In the genomic region with DNA sequence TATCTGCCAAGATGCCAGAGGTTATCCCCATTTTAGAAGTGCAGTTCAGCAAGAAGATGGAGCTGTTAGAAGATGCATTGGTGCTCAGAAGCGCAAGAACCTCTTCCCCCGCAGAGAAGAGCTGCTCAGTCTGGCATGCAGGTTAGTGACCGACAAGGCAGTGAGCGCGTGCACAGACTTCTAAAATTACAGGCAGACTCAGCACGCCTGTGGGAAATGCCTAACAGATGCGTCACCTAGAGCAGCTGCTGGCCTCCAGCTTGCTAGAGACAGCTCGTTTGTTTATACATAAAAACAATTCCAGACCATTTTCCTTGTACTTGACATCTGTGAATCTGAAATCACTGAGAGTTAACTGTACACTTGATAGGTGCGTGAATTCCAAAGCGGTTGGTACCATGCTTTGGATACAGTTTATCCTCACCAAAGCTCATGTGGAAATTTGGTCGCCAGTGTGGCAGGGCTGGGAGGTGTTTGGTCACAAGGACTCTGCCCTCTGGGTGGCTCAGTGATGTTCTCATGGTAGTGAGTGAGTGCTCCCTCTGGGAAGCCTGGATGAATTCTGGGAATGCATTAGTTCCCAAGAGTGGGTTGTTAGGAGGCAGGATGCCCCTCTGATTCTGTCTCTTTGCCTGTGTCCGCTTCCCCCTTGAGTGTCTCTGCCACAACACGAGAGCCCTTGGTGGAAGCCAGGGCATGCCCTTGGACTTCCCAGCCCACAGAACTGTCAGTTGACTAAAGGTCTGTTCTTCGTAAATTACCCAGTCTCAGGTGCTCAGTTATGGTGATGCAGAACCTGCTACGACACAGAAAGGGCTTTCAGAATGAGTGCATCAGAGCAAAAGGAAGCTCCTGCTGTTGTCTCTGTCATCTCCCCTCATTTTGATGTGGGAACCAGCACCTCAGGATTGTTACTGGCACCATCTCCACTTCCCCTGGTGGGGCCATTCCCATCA, we compare ENCODE assay signal across 1 cellular context.
TF ChIP-seq lines count a peak whose summit lies in the region.

No MANE protein-coding gene starts in this region.

TF ChIP-seq in WTC11, 78 proteins besides CTCF, POLR2A, EP300 and RAD21:
- no peak for TF ChIP-seq E2F4 (CRISPR knock-in tag; IDR thresholded peaks at IDR 0.05; ENCODE audit: borderline replicate concordance, low read depth)
- TF ChIP-seq MLX (CRISPR knock-in tag; IDR thresholded peaks at IDR 0.05): no peak
- TF ChIP-seq IRF2 (CRISPR knock-in tag; IDR thresholded peaks at IDR 0.05; ENCODE audit: borderline replicate concordance, low read depth): no peak
- TF ChIP-seq, protein P1, sequence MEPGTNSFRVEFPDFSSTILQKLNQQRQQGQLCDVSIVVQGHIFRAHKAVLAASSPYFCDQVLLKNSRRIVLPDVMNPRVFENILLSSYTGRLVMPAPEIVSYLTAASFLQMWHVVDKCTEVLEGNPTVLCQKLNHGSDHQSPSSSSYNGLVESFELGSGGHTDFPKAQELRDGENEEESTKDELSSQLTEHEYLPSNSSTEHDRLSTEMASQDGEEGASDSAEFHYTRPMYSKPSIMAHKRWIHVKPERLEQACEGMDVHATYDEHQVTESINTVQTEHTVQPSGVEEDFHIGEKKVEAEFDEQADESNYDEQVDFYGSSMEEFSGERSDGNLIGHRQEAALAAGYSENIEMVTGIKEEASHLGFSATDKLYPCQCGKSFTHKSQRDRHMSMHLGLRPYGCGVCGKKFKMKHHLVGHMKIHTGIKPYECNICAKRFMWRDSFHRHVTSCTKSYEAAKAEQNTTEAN (CRISPR knock-in tag; IDR thresholded peaks at IDR 0.05): no peak
- no peak for TF ChIP-seq NFATC4 (CRISPR knock-in tag; IDR thresholded peaks at IDR 0.05)
- TF ChIP-seq E2F1 (CRISPR knock-in tag; IDR thresholded peaks at IDR 0.05): no peak
- no peak for TF ChIP-seq ELF4 (CRISPR knock-in tag; IDR thresholded peaks at IDR 0.05; ENCODE audit: low read depth)
- TF ChIP-seq NFE2L1 (CRISPR knock-in tag; IDR thresholded peaks at IDR 0.05): no peak
- TF ChIP-seq GABPB1 (CRISPR knock-in tag; IDR thresholded peaks at IDR 0.05): no peak
- TF ChIP-seq, protein P2, sequence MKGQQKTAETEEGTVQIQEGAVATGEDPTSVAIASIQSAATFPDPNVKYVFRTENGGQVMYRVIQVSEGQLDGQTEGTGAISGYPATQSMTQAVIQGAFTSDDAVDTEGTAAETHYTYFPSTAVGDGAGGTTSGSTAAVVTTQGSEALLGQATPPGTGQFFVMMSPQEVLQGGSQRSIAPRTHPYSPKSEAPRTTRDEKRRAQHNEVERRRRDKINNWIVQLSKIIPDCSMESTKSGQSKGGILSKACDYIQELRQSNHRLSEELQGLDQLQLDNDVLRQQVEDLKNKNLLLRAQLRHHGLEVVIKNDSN (CRISPR knock-in tag; IDR thresholded peaks at IDR 0.05): no peak
- TF ChIP-seq, protein P3, sequence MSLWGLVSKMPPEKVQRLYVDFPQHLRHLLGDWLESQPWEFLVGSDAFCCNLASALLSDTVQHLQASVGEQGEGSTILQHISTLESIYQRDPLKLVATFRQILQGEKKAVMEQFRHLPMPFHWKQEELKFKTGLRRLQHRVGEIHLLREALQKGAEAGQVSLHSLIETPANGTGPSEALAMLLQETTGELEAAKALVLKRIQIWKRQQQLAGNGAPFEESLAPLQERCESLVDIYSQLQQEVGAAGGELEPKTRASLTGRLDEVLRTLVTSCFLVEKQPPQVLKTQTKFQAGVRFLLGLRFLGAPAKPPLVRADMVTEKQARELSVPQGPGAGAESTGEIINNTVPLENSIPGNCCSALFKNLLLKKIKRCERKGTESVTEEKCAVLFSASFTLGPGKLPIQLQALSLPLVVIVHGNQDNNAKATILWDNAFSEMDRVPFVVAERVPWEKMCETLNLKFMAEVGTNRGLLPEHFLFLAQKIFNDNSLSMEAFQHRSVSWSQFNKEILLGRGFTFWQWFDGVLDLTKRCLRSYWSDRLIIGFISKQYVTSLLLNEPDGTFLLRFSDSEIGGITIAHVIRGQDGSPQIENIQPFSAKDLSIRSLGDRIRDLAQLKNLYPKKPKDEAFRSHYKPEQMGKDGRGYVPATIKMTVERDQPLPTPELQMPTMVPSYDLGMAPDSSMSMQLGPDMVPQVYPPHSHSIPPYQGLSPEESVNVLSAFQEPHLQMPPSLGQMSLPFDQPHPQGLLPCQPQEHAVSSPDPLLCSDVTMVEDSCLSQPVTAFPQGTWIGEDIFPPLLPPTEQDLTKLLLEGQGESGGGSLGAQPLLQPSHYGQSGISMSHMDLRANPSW (CRISPR knock-in tag; conservative IDR thresholded peaks at IDR 0.05; ENCODE audit: low read depth): no peak
- TF ChIP-seq, protein P4, sequence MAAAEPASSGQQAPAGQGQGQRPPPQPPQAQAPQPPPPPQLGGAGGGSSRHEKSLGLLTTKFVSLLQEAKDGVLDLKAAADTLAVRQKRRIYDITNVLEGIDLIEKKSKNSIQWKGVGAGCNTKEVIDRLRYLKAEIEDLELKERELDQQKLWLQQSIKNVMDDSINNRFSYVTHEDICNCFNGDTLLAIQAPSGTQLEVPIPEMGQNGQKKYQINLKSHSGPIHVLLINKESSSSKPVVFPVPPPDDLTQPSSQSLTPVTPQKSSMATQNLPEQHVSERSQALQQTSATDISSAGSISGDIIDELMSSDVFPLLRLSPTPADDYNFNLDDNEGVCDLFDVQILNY (CRISPR knock-in tag; IDR thresholded peaks at IDR 0.05): no peak
- TF ChIP-seq OVOL2 (CRISPR knock-in tag; IDR thresholded peaks at IDR 0.05; ENCODE audit: borderline replicate concordance): no peak
- TF ChIP-seq KAT7 (CRISPR knock-in tag; IDR thresholded peaks at IDR 0.05; ENCODE audit: borderline replicate concordance): no peak
- no peak for TF ChIP-seq FOXP1 (CRISPR knock-in tag; IDR thresholded peaks at IDR 0.05; ENCODE audit: borderline replicate concordance)
- TF ChIP-seq ZNF423 (CRISPR knock-in tag; IDR thresholded peaks at IDR 0.05): no peak
- no peak for TF ChIP-seq TCF7 (CRISPR knock-in tag; IDR thresholded peaks at IDR 0.05; ENCODE audit: low read depth)
- no peak for TF ChIP-seq ZNF232 (CRISPR knock-in tag; IDR thresholded peaks at IDR 0.05)
- TF ChIP-seq MXD4 (CRISPR knock-in tag; IDR thresholded peaks at IDR 0.05; ENCODE audit: borderline replicate concordance): no peak
- no peak for TF ChIP-seq AR (CRISPR knock-in tag; IDR thresholded peaks at IDR 0.05)
TF ChIP-seq in WTC11: peak in this region for 0.
